20 cellular contexts compared by ENCODE assay signal in the genomic region with DNA sequence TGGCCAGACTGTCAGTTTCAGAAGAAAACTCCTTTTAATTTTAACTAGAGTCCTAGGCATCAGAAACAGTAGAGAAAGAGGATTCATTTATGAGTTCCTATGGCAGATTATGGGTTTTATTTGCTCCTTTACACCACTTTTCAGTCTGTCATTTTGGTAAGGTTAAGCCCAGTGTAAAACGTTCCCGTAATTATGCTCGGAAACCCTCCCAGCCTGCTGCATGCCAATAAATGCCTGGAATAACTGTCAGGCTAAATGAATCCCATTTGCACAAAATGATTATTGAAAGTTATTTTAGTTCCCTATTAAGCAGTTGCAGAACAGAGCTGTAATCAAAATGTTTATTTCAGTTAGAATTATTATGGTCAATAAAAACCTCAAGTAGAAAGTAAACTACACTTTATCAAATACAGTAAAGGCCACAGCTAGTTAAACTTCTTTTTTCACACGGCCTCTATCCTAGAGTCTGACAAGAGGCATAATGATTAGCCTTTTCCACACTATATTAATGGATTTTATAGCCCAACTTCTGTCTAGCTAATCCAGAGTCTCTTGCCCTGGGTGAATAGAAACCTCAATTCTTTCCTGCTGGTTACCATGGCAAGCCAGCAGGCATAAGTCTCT.
A peak's percentile ranks its signal among the peaks of the same experiment; 100 is the strongest.
DNase-seq lines count a peak whose midpoint lies in the region; ATAC-seq, FAIRE-seq and TF ChIP-seq lines count a peak whose summit lies in the region.
"Had no signal": no experiment of that assay in that cellular context is flagged by ENCODE, and none has a peak within 500 bp of the region (broad histone marks: within the 10 kb centered on the region; RNA-seq: fewer than 3 reads in every experiment).

No MANE protein-coding gene starts in this region.

- peaks cover 24% of the 10 kb centered on the region for H3K4me1 Mint-ChIP-seq in nephron
- H3K4me1 Mint-ChIP-seq in CD8-positive, alpha-beta T cell (ENCODE audit: low read depth) = no peaks in the 10 kb centered on the region
- H3K4me1 Mint-ChIP-seq: CD4-positive, alpha-beta memory T cell had no signal

- H3K27ac ChIP-seq in CD8-positive, alpha-beta T cell (ENCODE audit: low read depth, low read length) = no peak overlapping the region
- H3K27ac ChIP-seq: BLaER1, RWPE1 had no signal

- no peaks in the 10 kb centered on the region for H3K4me1 ChIP-seq in CD8-positive, alpha-beta T cell (ENCODE audit: insufficient read depth, low read length)
- H3K4me1 ChIP-seq: BLaER1 had no signal

- POLR2A ChIA-PET in CD8-positive, alpha-beta T cell (lab: Charles Lee) = interaction anchor here (0.9 kb wide), 1 partner anchor 24 kb away, joined by 3 read pairs; no protein-coding TSS in a partner anchor

- H3K27ac Mint-ChIP-seq in nephron = peak overlapping the region; percentile 6 to 29 (median 7)
- H3K27ac Mint-ChIP-seq in CD8-positive, alpha-beta T cell = no peak overlapping the region
- H3K27ac Mint-ChIP-seq: CD4-positive, alpha-beta memory T cell had no signal

- no peaks in the 10 kb centered on the region for H3K36me3 ChIP-seq in CD8-positive, alpha-beta T cell (ENCODE audit: insufficient read depth, low read length)
- H3K36me3 ChIP-seq: BLaER1 had no signal

- no peaks in the 10 kb centered on the region for H3K27me3 Mint-ChIP-seq in nephron (ENCODE audit: low read depth)
- peaks cover 11% of the 10 kb centered on the region for H3K27me3 Mint-ChIP-seq in CD8-positive, alpha-beta T cell (ENCODE audit: low read depth)

- no peaks in the 10 kb centered on the region for H3K9me3 ChIP-seq in CD8-positive, alpha-beta T cell (ENCODE audit: low read length)
- H3K9me3 ChIP-seq: BLaER1 had no signal

- no peaks in the 10 kb centered on the region for H3K36me3 Mint-ChIP-seq in nephron (ENCODE audit: low read depth)
- H3K36me3 Mint-ChIP-seq in CD8-positive, alpha-beta T cell = no peaks in the 10 kb centered on the region
- H3K36me3 Mint-ChIP-seq: CD4-positive, alpha-beta memory T cell had no signal

- ATAC-seq in CD8-positive, alpha-beta T cell = no peak
- no peak for ATAC-seq in omental fat pad (ENCODE audit: low FRiP score)

- intact Hi-C loops in CD8-positive, alpha-beta T cell (cut with DNase I, micrococcal nuclease) = no loop called here

- no peaks in the 10 kb centered on the region for H3K27me3 ChIP-seq in CD8-positive, alpha-beta T cell (ENCODE audit: insufficient read depth, low read length)
- H3K27me3 ChIP-seq: BLaER1 had no signal

- peak; percentile 87 for FAIRE-seq in endometrium (lab: Jason Lieb, UNC)

- DNase-seq in M059J (ENCODE audit: low read depth) (peak; percentile 24), ureter (ENCODE audit: low spot score) (peak; percentile 45), T1000 (lab: John Stamatoyannopoulos, UW) (no peak), omental fat pad (ENCODE audit: low spot score) (no peak)
- DNase-seq in CD8-positive, alpha-beta T cell = no peak
- DNase-seq: CD4-positive, alpha-beta memory T cell; DMS53; EL; H7; KG1; MV-4-11; NCI-H1694 treated with DMSO at 0.1 percent for 48 hours; NCI-H2227 treated with DMSO at 0.1 percent for 48 hours; NCI-H510A treated with DMSO at 0.1 percent for 48 hours; NCI-H82; SIG-M5 had no signal

- no peak overlapping the region for H3K4me3 ChIP-seq in CD8-positive, alpha-beta T cell (ENCODE audit: low read depth, low read length)
- H3K4me3 ChIP-seq: BLaER1 had no signal

- H3K9me3 Mint-ChIP-seq in nephron = no peaks in the 10 kb centered on the region
- H3K9me3 Mint-ChIP-seq in CD8-positive, alpha-beta T cell = no peaks in the 10 kb centered on the region

- CTCF ChIA-PET in CD8-positive, alpha-beta T cell (lab: Charles Lee) = no interaction called here

- H3K4me3 Mint-ChIP-seq in nephron = no peak overlapping the region
- no peak overlapping the region for H3K4me3 Mint-ChIP-seq in CD8-positive, alpha-beta T cell
- H3K4me3 Mint-ChIP-seq: CD4-positive, alpha-beta memory T cell had no signal

- TF ChIP-seq CTCF in nephron (IDR thresholded peaks at IDR 0.05; ENCODE audit: unreplicated experiment in 3 of 3) (no peak), omental fat pad (IDR thresholded peaks at IDR 0.05) (no peak)
- TF ChIP-seq CTCF in CD8-positive, alpha-beta T cell (IDR thresholded peaks at IDR 0.05) = no peak

Comparison
In these comparisons a context has a peak if more than half of its experiments do, and no peak if none do; other contexts are left out.
1. DNase-seq: peak in M059J (single experiment) and ureter (single experiment); none in T1000 (single experiment), CD8-positive, alpha-beta T cell (0 of 7) and omental fat pad (single experiment).